In the genomic region with DNA sequence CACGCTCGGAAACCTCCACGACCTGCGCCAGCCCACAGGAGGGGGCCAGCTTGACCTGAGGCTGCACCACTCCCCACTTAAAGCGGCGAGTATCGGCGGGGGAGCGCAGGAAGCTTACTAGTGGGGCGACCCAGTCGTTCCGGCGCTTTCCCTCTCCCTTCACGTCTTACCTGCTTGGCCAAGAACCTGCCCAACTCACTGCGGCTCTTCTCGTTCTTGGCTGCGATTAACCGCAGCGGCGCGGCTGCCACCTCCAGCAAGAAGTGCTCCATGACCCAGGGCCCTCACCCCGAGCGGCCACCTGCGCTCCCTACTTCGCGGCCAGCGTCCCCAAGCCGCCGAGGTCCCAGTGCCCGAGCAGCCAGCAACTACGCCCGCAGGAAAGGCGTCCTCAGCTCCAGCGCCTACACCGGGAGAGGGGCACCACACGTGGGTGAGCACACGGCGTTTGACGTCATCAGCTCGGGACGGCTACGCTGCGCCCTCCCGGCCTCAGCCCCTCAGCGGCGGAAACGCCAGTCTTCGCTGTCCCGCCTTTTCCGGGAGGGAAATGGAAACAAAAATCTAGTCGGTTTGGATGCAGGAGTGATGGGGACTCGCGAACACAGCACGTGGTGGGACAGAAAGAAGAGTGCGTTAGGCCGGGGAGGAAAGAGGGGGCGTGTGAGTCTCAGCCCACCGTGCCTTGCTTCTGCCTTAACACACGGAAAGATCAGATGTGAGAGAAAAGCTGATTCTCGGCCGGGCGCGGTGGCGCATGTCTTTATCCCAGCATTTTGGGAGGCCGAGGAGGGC, we compare ENCODE assay signal across 8 cellular contexts. TPM values are rescaled to one million over a fixed set of nuclear protein-coding genes. Genes with fewer than 3 reads are reported as not detected.
A peak's percentile ranks its signal among the peaks of the same experiment; 100 is the strongest.
DNase-seq lines count a peak whose midpoint lies in the region; ATAC-seq, FAIRE-seq and TF ChIP-seq lines count a peak whose summit lies in the region.

TSS of gene MDN1 (minus strand) at position 459 of the 795 bp plus-strand sequence. CDS start at position 272, 187 bp downstream.

- 0% methylated on average over 64 to 65 of the region's 65 CpGs for WGBS in pancreas, 2 donors

- H3K4me1 Mint-ChIP-seq in activated naive CD8-positive, alpha-beta T cell treated with anti-CD3 and anti-CD28 coated beads, Interleukin-2, amount 50 U/mL, for 24 hours: peaks cover 37% of the 10 kb centered on the region

- H3K27me3 Mint-ChIP-seq in activated naive CD8-positive, alpha-beta T cell treated with anti-CD3 and anti-CD28 coated beads, Interleukin-2, amount 50 U/mL, for 24 hours: no peaks in the 10 kb centered on the region

- ATAC-seq in HG02763 (IDR thresholded peaks at IDR 0.05; ENCODE audit: unreplicated experiment) (peak; percentile 96), Right ventricle myocardium superior (ENCODE audit: poor library complexity) (peak; percentile 100), pancreas (peak; percentile 98 to 100 (median 100))
- peak; percentile 97 for ATAC-seq in activated naive CD8-positive, alpha-beta T cell treated with anti-CD3 and anti-CD28 coated beads, Interleukin-2, amount 50 U/mL, for 24 hours

- H3K4me3 ChIP-seq in pancreas (peak within 1 kb of the TSS; percentile 42 to 89 (median 78)), tibial artery (peak within 1 kb of the TSS; percentile 82)

- peak within 1 kb of the TSS; percentile 90 for H3K4me3 Mint-ChIP-seq in activated naive CD8-positive, alpha-beta T cell treated with anti-CD3 and anti-CD28 coated beads, Interleukin-2, amount 50 U/mL, for 24 hours

- H3K27ac ChIP-seq in pancreas: peak within 1 kb of the TSS; percentile 72 to 91 (median 86)
- peak within 1 kb of the TSS; percentile 72 to 84 for H3K27ac ChIP-seq in tibial artery

- 0 out of 3 replicates have a peak, but pooled peaks have one; percentile 2 for TF ChIP-seq CTCF in GM12872 (IDR thresholded peaks at IDR 0.05; ENCODE audit: insufficient read depth, low read depth, low read length)
- no peak for TF ChIP-seq CTCF in pancreas (IDR thresholded peaks at IDR 0.05)
- no peak for TF ChIP-seq CTCF in tibial artery (IDR thresholded peaks at IDR 0.05)

- H3K27ac Mint-ChIP-seq in activated naive CD8-positive, alpha-beta T cell treated with anti-CD3 and anti-CD28 coated beads, Interleukin-2, amount 50 U/mL, for 24 hours: peak within 1 kb of the TSS; percentile 97

- peaks cover 0 to 4% (median 0%) of the 10 kb centered on the region in 3 donors for H3K4me1 ChIP-seq in pancreas
- peaks cover 0 to 26% (median 16%) of the 10 kb centered on the region in 4 donors for H3K4me1 ChIP-seq in tibial artery

- no peaks in the 10 kb centered on the region for H3K9me3 Mint-ChIP-seq in activated naive CD8-positive, alpha-beta T cell treated with anti-CD3 and anti-CD28 coated beads, Interleukin-2, amount 50 U/mL, for 24 hours

- H3K27me3 ChIP-seq in pancreas: no peaks in the 10 kb centered on the region
- no peaks in the 10 kb centered on the region for H3K27me3 ChIP-seq in tibial artery

- peaks cover 17% of the 10 kb centered on the region for H3K36me3 Mint-ChIP-seq in activated naive CD8-positive, alpha-beta T cell treated with anti-CD3 and anti-CD28 coated beads, Interleukin-2, amount 50 U/mL, for 24 hours (ENCODE audit: low read depth)

- DNase-seq in NCI-H1417 treated with DMSO at 0.1 percent for 48 hours (lab: John Stamatoyannopoulos, UW): peak; percentile 72
- DNase-seq in SW480 (ENCODE audit: low spot score): peak; percentile 91
- peak; percentile 91 for DNase-seq in activated naive CD8-positive, alpha-beta T cell treated with anti-CD3 and anti-CD28 coated beads, Interleukin-2, amount 50 U/mL, for 24 hours
- peak; percentile 93 for DNase-seq in Right ventricle myocardium superior
- DNase-seq in pancreas: peak; percentile 88 to 93 (median 90)
- peak; percentile 85 to 94 for DNase-seq in tibial artery

- H3K36me3 ChIP-seq in pancreas (no peaks in the 10 kb centered on the region), tibial artery (no peaks in the 10 kb centered on the region)

- no peaks in the 10 kb centered on the region for H3K9me3 ChIP-seq in pancreas
- H3K9me3 ChIP-seq in tibial artery: no peaks in the 10 kb centered on the region

- intact Hi-C loops in Right ventricle myocardium superior (cut with DNase I) (no loop called here), pancreas (cut with DNase I) (no loop called here), tibial artery (cut with DNase I; ENCODE audit: low total_unique reads) (loop anchor here (10.0 kb wide), 1 partner anchor 355 kb away; no protein-coding TSS in a partner anchor)

- peak; percentile 61 for FAIRE-seq in pancreas (lab: Jason Lieb, UNC)

RNA-seq across cellular contexts. Expression of gene MDN1, which starts in this region (rescaled TPM):
- total RNA-seq in Right ventricle myocardium superior: 22.6 TPM
- 10 to 100 TPM; 15.6 to 20.2 (median 17.0) TPM for total RNA-seq in pancreas
- 10 to 100 TPM; 23.1 to 27.5 TPM for polyA plus RNA-seq in pancreas

Comparison
In these comparisons a context has a peak if more than half of its experiments do, and no peak if none do; other contexts are left out.
1. Peak in every context shown above with its lines: DNase-seq, ATAC-seq, H3K4me3 ChIP-seq and H3K27ac ChIP-seq.